ENCODE assay signal across 18 cellular contexts in the genomic region with DNA sequence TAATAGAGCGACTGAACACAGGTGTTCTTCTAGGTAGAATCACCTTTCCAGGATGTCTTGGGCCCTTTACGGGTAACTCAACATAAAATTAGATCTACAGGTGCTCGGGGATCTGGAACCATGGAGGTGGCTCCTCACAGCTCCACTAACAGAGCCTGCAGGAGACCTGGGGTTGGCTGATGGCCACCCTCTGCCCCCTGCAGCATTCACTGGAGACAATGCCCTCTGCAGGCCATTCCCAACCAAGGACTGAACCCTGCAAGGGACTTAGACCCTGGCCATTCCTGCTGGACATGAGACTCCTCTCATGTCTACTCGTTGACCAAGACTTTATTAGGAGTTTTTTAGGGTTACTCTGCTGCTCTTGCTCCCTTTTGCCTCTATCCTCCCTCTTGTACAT. TPM values are rescaled to one million over a fixed set of nuclear protein-coding genes. Genes with fewer than 3 reads are reported as not detected.
DNase-seq lines count a peak whose midpoint lies in the region; TF ChIP-seq lines count a peak whose summit lies in the region.
"Had no signal": no experiment of that assay in that cellular context is flagged by ENCODE, and none has a peak within 500 bp of the region (broad histone marks: within the 10 kb centered on the region; RNA-seq: fewer than 3 reads in every experiment).

No MANE protein-coding gene starts in this region.

- H3K14ac ChIP-seq in H9 (ENCODE audit: insufficient read depth, low read length): no peak overlapping the region

- H3K9me3 ChIP-seq in H9 (ENCODE audit: control insufficient read depth, low read depth, low read length) (no peaks in the 10 kb centered on the region), endodermal cell (ENCODE audit: control insufficient read depth, low read length) (peaks cover 18% of the 10 kb centered on the region), neural progenitor cell (ENCODE audit: low read depth) (no peaks in the 10 kb centered on the region), tibial nerve (peaks cover 0 to 6% (median 0%) of the 10 kb centered on the region in 4 donors)

- TF ChIP-seq CTCF in H9 (conservative IDR thresholded peaks at IDR 0.05): no peak; the same call in 2 of the 3 replicates
- TF ChIP-seq CTCF in NB4 (IDR thresholded peaks at IDR 0.05; ENCODE audit: low read depth, low read length): peak; percentile 18
- TF ChIP-seq CTCF in endodermal cell (conservative IDR thresholded peaks at IDR 0.05): peak; percentile 27
- peak; percentile 13 for TF ChIP-seq CTCF in neural progenitor cell (IDR thresholded peaks at IDR 0.05)
- no peak for TF ChIP-seq CTCF in tibial nerve (IDR thresholded peaks at IDR 0.05)

- H2BK5ac ChIP-seq in H9 (ENCODE audit: insufficient read length, low read length): no peak overlapping the region

- H3K79me2 ChIP-seq in H9 (ENCODE audit: insufficient read depth, low read length): no peaks in the 10 kb centered on the region
- H3K79me2 ChIP-seq in neural progenitor cell (ENCODE audit: low read depth): no peaks in the 10 kb centered on the region

- DNase-seq in H9 (peak; percentile 26), NB4 (ENCODE audit: low read depth) (peak; percentile 11), endodermal cell (no peak), neural progenitor cell (ENCODE audit: low spot score) (no peak), HUDEP-2 (lab: John Stamatoyannopoulos, UW; ENCODE audit: unreplicated experiment in 76 of 76) (no peak), tibial nerve (ENCODE audit: low spot score in 2 of 2) (no peak), NCI-H2227 (lab: John Stamatoyannopoulos, UW; ENCODE audit: unreplicated experiment) (no peak)
- DNase-seq: DMS153; Karpas-422; NCI-H187; NCI-H345; NCI-H526 treated with DMSO at 0.1 percent for 48 hours; NK-92 treated with Interleukin-12 subunit alpha and Interleukin-12 subunit beta, amount 100 ng/mL, for 24 hours; OCI-M1; RPMI8226; SIG-M5 had no signal

- peaks cover 98% of the 10 kb centered on the region for H3K27me3 Mint-ChIP-seq in H9 (ENCODE audit: low read depth)
- H3K27me3 Mint-ChIP-seq in endodermal cell (ENCODE audit: insufficient read depth): peaks cover 54% of the 10 kb centered on the region
- peaks cover 55% of the 10 kb centered on the region for H3K27me3 Mint-ChIP-seq in neural progenitor cell (ENCODE audit: insufficient read depth, low read depth)

- H2BK15ac ChIP-seq in H9 (ENCODE audit: low read depth, low read length): no peak overlapping the region

- no peak overlapping the region for H2AK5ac ChIP-seq in H9 (ENCODE audit: insufficient read length, low read length)

- no peaks in the 10 kb centered on the region for H3K23me2 ChIP-seq in H9 (ENCODE audit: insufficient read length, low read depth, low read length, poor library complexity, severe bottlenecking)

- H2AFZ ChIP-seq in H9 (ENCODE audit: low read length) (no peak overlapping the region), neural progenitor cell (replicated peaks) (no peak overlapping the region)

- H3T11ph ChIP-seq in H9 (ENCODE audit: low read length): no peak overlapping the region

- no peaks in the 10 kb centered on the region for H3K4me1 ChIP-seq in H9 (ENCODE audit: insufficient read depth, low read length)
- no peaks in the 10 kb centered on the region for H3K4me1 ChIP-seq in endodermal cell (ENCODE audit: control insufficient read depth, insufficient read depth, low read length)
- peaks cover 4% of the 10 kb centered on the region for H3K4me1 ChIP-seq in neural progenitor cell
- H3K4me1 ChIP-seq in tibial nerve: no peaks in the 10 kb centered on the region

- no peak overlapping the region for H3K4me3 ChIP-seq in NB4 (ENCODE audit: low read depth, low read length)
- H3K4me3 ChIP-seq in endodermal cell (ENCODE audit: low read length): no peak overlapping the region
- H3K4me3 ChIP-seq in neural progenitor cell: no peak overlapping the region
- no peak overlapping the region for H3K4me3 ChIP-seq in tibial nerve
- H3K4me3 ChIP-seq: HAP-1 had no signal

- TF ChIP-seq POLR2A in NB4 (IDR thresholded peaks at IDR 0.05; ENCODE audit: extremely low read depth, insufficient read length): no peak
- no peak for TF ChIP-seq POLR2A in tibial nerve (IDR thresholded peaks at IDR 0.05)

- no peak overlapping the region for H3K27ac ChIP-seq in H9 (ENCODE audit: insufficient read length, low read depth, low read length)
- no peak overlapping the region for H3K27ac ChIP-seq in endodermal cell (ENCODE audit: low read depth, low read length)
- H3K27ac ChIP-seq in neural progenitor cell: no peak overlapping the region
- no peak overlapping the region for H3K27ac ChIP-seq in tibial nerve

- peaks cover 5% of the 10 kb centered on the region; the same call in 1 of the 2 replicates for H3K27me3 ChIP-seq in H9 (ENCODE audit: insufficient read depth, low read length)
- H3K27me3 ChIP-seq in endodermal cell (ENCODE audit: control insufficient read depth, insufficient read depth, low read length, poor library complexity, severe bottlenecking): peaks cover 14% of the 10 kb centered on the region
- H3K27me3 ChIP-seq in neural progenitor cell: peaks cover 95% of the 10 kb centered on the region
- peaks cover 0 to 14% of the 10 kb centered on the region in 2 donors for H3K27me3 ChIP-seq in tibial nerve

- H3K9me3 Mint-ChIP-seq in H9 (peaks cover 18 to 24% of the 10 kb centered on the region in 2 experiments; a peak in 4 of 5 replicates), endodermal cell (peaks cover 40% of the 10 kb centered on the region), neural progenitor cell (peaks cover 38% of the 10 kb centered on the region)

- H3K23ac ChIP-seq in H9 (ENCODE audit: insufficient read length, low read depth, low read length): no peak overlapping the region

- no peaks in the 10 kb centered on the region for H3K79me1 ChIP-seq in H9 (ENCODE audit: insufficient read depth, low read depth, low read length, poor library complexity, severe bottlenecking)

- WGBS in H9 (ENCODE audit: extremely low coverage, insufficient read length, low lambda C conversion rate): no CpG with 5 or more reads among the region's 4 CpGs
- WGBS in endodermal cell (ENCODE audit: insufficient coverage in 1 of 2, insufficient read length in 1 of 2), 2 experiments: 88 to 97% methylated on average over 3 to 4 of the region's 4 CpGs
- WGBS in tibial nerve, 2 donors: 81 to 94% methylated on average over 4 of the region's 4 CpGs

- no peak overlapping the region; a peak in 1 of 5 replicates for H3K4me3 Mint-ChIP-seq in H9
- H3K4me3 Mint-ChIP-seq in endodermal cell: no peak overlapping the region
- no peak overlapping the region for H3K4me3 Mint-ChIP-seq in neural progenitor cell
- H3K4me3 Mint-ChIP-seq: CD14-positive monocyte had no signal

- no peak overlapping the region for H4K8ac ChIP-seq in H9 (replicated peaks; ENCODE audit: insufficient read length, low read depth, low read length)

- no peak for TF ChIP-seq EP300 in tibial nerve (IDR thresholded peaks at IDR 0.05)

- no peaks in the 10 kb centered on the region for H3F3A ChIP-seq in neural progenitor cell (ENCODE audit: low read depth)

- H3K4me1 Mint-ChIP-seq in H9 (peaks cover 5 to 7% of the 10 kb centered on the region in 2 experiments; a peak in 3 of 4 replicates), endodermal cell (no peaks in the 10 kb centered on the region), neural progenitor cell (peaks cover 4% of the 10 kb centered on the region)

- no peak overlapping the region for H2BK20ac ChIP-seq in H9 (ENCODE audit: low read depth, low read length, poor library complexity, severe bottlenecking)

- H3K36me3 Mint-ChIP-seq in H9 (ENCODE audit: insufficient read depth in 1 of 3, low read depth in 3 of 3): peaks cover 0 to 4% (median 0%) of the 10 kb centered on the region in 3 experiments; a peak in 1 of 7 replicates
- H3K36me3 Mint-ChIP-seq in endodermal cell (ENCODE audit: low read depth): no peaks in the 10 kb centered on the region
- no peaks in the 10 kb centered on the region for H3K36me3 Mint-ChIP-seq in neural progenitor cell
- H3K36me3 Mint-ChIP-seq: CD14-positive monocyte had no signal

- no peak overlapping the region for H2BK12ac ChIP-seq in H9 (ENCODE audit: insufficient read length, low read depth, low read length)

- H2BK120ac ChIP-seq in H9 (ENCODE audit: low read depth, low read length, poor library complexity, severe bottlenecking): no peak overlapping the region

- H3K4me2 ChIP-seq in H9 (ENCODE audit: insufficient read depth, insufficient read length, low read length) (no peak overlapping the region), neural progenitor cell (no peak overlapping the region)

- no peak overlapping the region for H3K4ac ChIP-seq in H9 (ENCODE audit: low read depth, low read length)

- no peak overlapping the region for H4K5ac ChIP-seq in H9 (ENCODE audit: insufficient read length, low read depth, low read length)

- H3K56ac ChIP-seq in H9 (ENCODE audit: insufficient read length, low read depth, low read length): no peak overlapping the region

- H4K91ac ChIP-seq in H9 (ENCODE audit: insufficient read length, low read depth, low read length): no peak overlapping the region

- H3K36me3 ChIP-seq in endodermal cell (ENCODE audit: control insufficient read depth, insufficient read depth, low read length) (no peaks in the 10 kb centered on the region), neural progenitor cell (no peaks in the 10 kb centered on the region), tibial nerve (no peaks in the 10 kb centered on the region)
- H3K36me3 ChIP-seq: HAP-1 had no signal

- H3K27ac Mint-ChIP-seq in H9 (no peak overlapping the region), endodermal cell (no peak overlapping the region), neural progenitor cell (no peak overlapping the region)
- H3K27ac Mint-ChIP-seq: CD14-positive monocyte had no signal

- H3K18ac ChIP-seq in H9 (ENCODE audit: insufficient read length, low read depth, low read length): no peak overlapping the region

- no peak overlapping the region for H3K9ac ChIP-seq in H9 (ENCODE audit: extremely low read depth, insufficient read length, low read length)
- H3K9ac ChIP-seq in endodermal cell (ENCODE audit: extremely low read depth, low read length, poor library complexity, severe bottlenecking): no peak overlapping the region
- no peak overlapping the region for H3K9ac ChIP-seq in neural progenitor cell

- H4K20me1 ChIP-seq in H9 (ENCODE audit: control insufficient read depth, insufficient read depth, insufficient read length) (no peaks in the 10 kb centered on the region), neural progenitor cell (ENCODE audit: low read depth) (peaks cover 4% of the 10 kb centered on the region)

RNA-seq across cellular contexts. Expression of gene PPP4R3A, which starts 58.5 kb away (rescaled TPM):
- total RNA-seq in H9 (2021): 147 and 148 TPM in 2 replicates
- 10 to 100 TPM; 95.2 to 96.6 TPM for total RNA-seq in endodermal cell
- 91.0 TPM for polyA plus RNA-seq in endodermal cell (2013, experiment 1 of 2)
- 84.2 TPM for polyA plus RNA-seq in endodermal cell (2013, experiment 2 of 2)
- 81.5 and 98.9 TPM in 2 replicates for total RNA-seq in neural progenitor cell (ENCODE audit: low replicate concordance)
- total RNA-seq in tibial nerve: 100 to 1,000 TPM in 1 of 4 donors, 10 to 100 TPM in 3; 63.3 to 104 (median 80.2) TPM

Comparison
In these comparisons a context has a peak if more than half of its experiments do, and no peak if none do; other contexts are left out.
1. DNase-seq: peak in H9 (single experiment) and NB4 (single experiment); none in endodermal cell (single experiment), neural progenitor cell (single experiment), HUDEP-2 (0 of 76), tibial nerve (0 of 2) and NCI-H2227 (single experiment).
2. CTCF ChIP-seq: peak in NB4 (single experiment), endodermal cell (single experiment) and neural progenitor cell (single experiment); none in H9 (single experiment) and tibial nerve (0 of 5).